In genomic region chr7:27143950-27144798, GRCh38 we compare ENCODE assay signal across 13 cellular contexts. TPM values are rescaled to one million over a fixed set of nuclear protein-coding genes. Genes with fewer than 3 reads are reported as not detected.
DNase-seq lines count a peak whose midpoint lies in the region; ATAC-seq, FAIRE-seq and TF ChIP-seq lines count a peak whose summit lies in the region.
"Had no signal": no experiment of that assay in that cellular context is flagged by ENCODE, and none has a peak within 500 bp of the region (broad histone marks: within the 10 kb centered on the region; RNA-seq: fewer than 3 reads in every experiment).

No MANE protein-coding gene starts in this region.

- CTCF ChIA-PET in HepG2 (lab: Yijun Ruan, JAX; ENCODE audit: low intra/inter-chr PET ratio, low total read pairs): interaction anchor here (1.3 to 1.8 kb wide), 3 partner anchors 291 to 458 kb away, joined by 4 to 14 read pairs (median 9); no protein-coding TSS in a partner anchor

- no peaks in the 10 kb centered on the region for H3K27me3 ChIP-seq in HepG2 (ENCODE audit: control insufficient read depth in 1 of 2, insufficient read depth in 2 of 2, low read length in 2 of 2)
- H3K27me3 ChIP-seq in right lobe of liver: peaks cover 12 to 81% of the 10 kb centered on the region in 2 donors
- peaks cover 55% of the 10 kb centered on the region for H3K27me3 ChIP-seq in mucosa of stomach (ENCODE audit: control insufficient read depth, insufficient read depth, low read length)
- peaks cover 48% of the 10 kb centered on the region for H3K27me3 ChIP-seq in upper lobe of right lung
- H3K27me3 ChIP-seq: ovary had no signal

- H3K4me2 ChIP-seq in HepG2 (ENCODE audit: low read depth, low read length): no peak overlapping the region

- in situ Hi-C loops in HepG2 (cut with HindIII; ENCODE audit: extremely low pct_ligation_motif_present, low pct_unique_long_range_greater_than_20kb): no loop called here

- H3K4me1 Mint-ChIP-seq in activated T-helper 2 cell treated with anti-CD3 and anti-CD28 coated beads, Interferon-gamma antibody, Interleukin-2, Interleukin-4, amounts not matched to agents 10 μg/mL and 5 μg/mL and 100 μg/mL, durations not matched to agents 14 hours and 24 hours and 36 hours (ENCODE audit: low read depth): peaks cover 2% of the 10 kb centered on the region

- H3K9me3 Mint-ChIP-seq in activated T-helper 2 cell treated with anti-CD3 and anti-CD28 coated beads, Interferon-gamma antibody, Interleukin-2, Interleukin-4, amounts not matched to agents 10 μg/mL and 5 μg/mL and 100 μg/mL, durations not matched to agents 14 hours and 24 hours and 36 hours: no peaks in the 10 kb centered on the region

- intact Hi-C loops in HepG2 (cut with micrococcal nuclease; ENCODE audit: unreplicated experiment) (loop anchor here (5.0 kb wide), 1 partner anchor 767 kb away; no protein-coding TSS in a partner anchor), right lobe of liver (cut with DNase I) (no loop called here), upper lobe of right lung (cut with DNase I) (loop anchor here (5.0 kb wide), 1 partner anchor 47 kb away; the partner anchor contains the start of gene HOXA1)
- intact Hi-C loops in activated T-helper 2 cell treated with anti-CD3 and anti-CD28 coated beads, Interferon-gamma antibody, Interleukin-2, Interleukin-4, amounts not matched to agents 10 μg/mL and 5 μg/mL and 100 μg/mL, durations not matched to agents 14 hours and 24 hours and 36 hours (cut with micrococcal nuclease): no loop called here

- no peak for DNase-seq in HepG2 (ENCODE audit: low spot score)
- DNase-seq in right lobe of liver: no peak
- DNase-seq in coronary artery (ENCODE audit: low spot score): peak; percentile 55
- no peak for DNase-seq in upper lobe of right lung
- DNase-seq in NCI-H1048 (lab: John Stamatoyannopoulos, UW): no peak
- DNase-seq in activated T-helper 2 cell treated with anti-CD3 and anti-CD28 coated beads, Interferon-gamma antibody, Interleukin-2, Interleukin-4, amounts not matched to agents 10 μg/mL and 5 μg/mL and 100 μg/mL, durations not matched to agents 14 hours and 24 hours and 36 hours (ENCODE audit: low spot score): no peak
- DNase-seq in NCI-H82 treated with DMSO at 0.1 percent for 48 hours (lab: John Stamatoyannopoulos, UW; ENCODE audit: unreplicated experiment): no peak
- DNase-seq: activated CD4-positive, alpha-beta T cell treated with anti-CD3 and anti-CD28 coated beads for 48 hours; effector CD8-positive, alpha-beta T cell had no signal

- no peak overlapping the region for H3K27ac ChIP-seq in HepG2 (ENCODE audit: extremely low read length, insufficient read depth, low read length)
- H3K27ac ChIP-seq in right lobe of liver: no peak overlapping the region
- no peak overlapping the region for H3K27ac ChIP-seq in coronary artery
- peak overlapping the region; percentile 88 for H3K27ac ChIP-seq in upper lobe of right lung
- H3K27ac ChIP-seq: ovary had no signal

- 77% methylated on average over 32 of the region's 40 CpGs for whole genome bisulfite sequencing in HepG2 (ENCODE audit: low lambda C conversion rate)
- 36% methylated on average over 32 of the region's 40 CpGs for whole genome bisulfite sequencing in right lobe of liver (ENCODE audit: insufficient coverage, low coverage, low lambda C conversion rate, missing lambda C conversion rate)

- peaks cover 29% of the 10 kb centered on the region for H3K27me3 Mint-ChIP-seq in activated T-helper 2 cell treated with anti-CD3 and anti-CD28 coated beads, Interferon-gamma antibody, Interleukin-2, Interleukin-4, amounts not matched to agents 10 μg/mL and 5 μg/mL and 100 μg/mL, durations not matched to agents 14 hours and 24 hours and 36 hours (ENCODE audit: low read depth)

- H3K4me3 ChIP-seq in HepG2 (replicated peaks in 1 of 3; ENCODE audit: insufficient read depth in 1 of 3, low read depth in 2 of 3, low read length in 3 of 3): no peak overlapping the region
- no peak overlapping the region for H3K4me3 ChIP-seq in right lobe of liver
- peak overlapping the region; percentile 67 for H3K4me3 ChIP-seq in coronary artery
- H3K4me3 ChIP-seq in mucosa of stomach (ENCODE audit: low read length): peak overlapping the region; percentile 78
- peak overlapping the region; percentile 70 for H3K4me3 ChIP-seq in upper lobe of right lung

- no peaks in the 10 kb centered on the region for H3K36me3 Mint-ChIP-seq in activated T-helper 2 cell treated with anti-CD3 and anti-CD28 coated beads, Interferon-gamma antibody, Interleukin-2, Interleukin-4, amounts not matched to agents 10 μg/mL and 5 μg/mL and 100 μg/mL, durations not matched to agents 14 hours and 24 hours and 36 hours (ENCODE audit: low read depth)
- H3K36me3 Mint-ChIP-seq: activated naive CD8-positive, alpha-beta T cell had no signal

- H3K4me1 ChIP-seq in HepG2 (ENCODE audit: insufficient read depth, low read length) (peaks cover 21% of the 10 kb centered on the region), right lobe of liver (no peaks in the 10 kb centered on the region), mucosa of stomach (ENCODE audit: control insufficient read depth, insufficient read depth, low read length) (peaks cover 18% of the 10 kb centered on the region), upper lobe of right lung (peaks cover 4% of the 10 kb centered on the region)

- H2AFZ ChIP-seq in HepG2 (ENCODE audit: low read length): no peak overlapping the region

- TF ChIP-seq POLR2A in HepG2 (IDR thresholded peaks at IDR 0.05; ENCODE audit: insufficient read depth in 1 of 2, low read depth in 2 of 2, low read length in 2 of 2) (no peak), right lobe of liver (IDR thresholded peaks at IDR 0.05) (no peak)

- peaks cover 2% of the 10 kb centered on the region for H3K79me2 ChIP-seq in HepG2 (ENCODE audit: insufficient read depth, low read length)

- TF ChIP-seq EP300 in HepG2 (IDR thresholded peaks at IDR 0.05; ENCODE audit: low read depth in 2 of 2, low read length in 2 of 2): no peak
- TF ChIP-seq EP300 in HepG2 (CRISPR knock-in tag; IDR thresholded peaks at IDR 0.05; ENCODE audit: borderline replicate concordance): no peak

- no peaks in the 10 kb centered on the region; a peak in 2 of 5 replicates for H3K36me3 ChIP-seq in HepG2 (replicated peaks in 1 of 2; ENCODE audit: control insufficient read depth in 1 of 2, insufficient read depth in 2 of 2, low read length in 2 of 2)
- H3K36me3 ChIP-seq in right lobe of liver: no peaks in the 10 kb centered on the region
- H3K36me3 ChIP-seq in mucosa of stomach (ENCODE audit: control insufficient read depth, insufficient read depth, low read length): no peaks in the 10 kb centered on the region
- no peaks in the 10 kb centered on the region for H3K36me3 ChIP-seq in upper lobe of right lung
- H3K36me3 ChIP-seq: ovary had no signal

- no peak for FAIRE-seq in HepG2 (lab: Jason Lieb, UNC)

- H4K20me1 ChIP-seq in HepG2 (ENCODE audit: insufficient read depth, low read length): no peaks in the 10 kb centered on the region

- H3K27ac Mint-ChIP-seq in activated T-helper 2 cell treated with anti-CD3 and anti-CD28 coated beads, Interferon-gamma antibody, Interleukin-2, Interleukin-4, amounts not matched to agents 10 μg/mL and 5 μg/mL and 100 μg/mL, durations not matched to agents 14 hours and 24 hours and 36 hours: no peak overlapping the region
- H3K27ac Mint-ChIP-seq: activated naive CD8-positive, alpha-beta T cell had no signal

- no peaks in the 10 kb centered on the region for H3K9me3 ChIP-seq in HepG2 (ENCODE audit: low read length)
- H3K9me3 ChIP-seq in right lobe of liver: no peaks in the 10 kb centered on the region
- H3K9me3 ChIP-seq in mucosa of stomach (ENCODE audit: control insufficient read depth, low read length): no peaks in the 10 kb centered on the region
- H3K9me3 ChIP-seq in upper lobe of right lung: no peaks in the 10 kb centered on the region

- H3K4me3 Mint-ChIP-seq in activated T-helper 2 cell treated with anti-CD3 and anti-CD28 coated beads, Interferon-gamma antibody, Interleukin-2, Interleukin-4, amounts not matched to agents 10 μg/mL and 5 μg/mL and 100 μg/mL, durations not matched to agents 14 hours and 24 hours and 36 hours (ENCODE audit: low read depth): no peak overlapping the region
- H3K4me3 Mint-ChIP-seq: activated naive CD8-positive, alpha-beta T cell had no signal

- POLR2A ChIA-PET in HepG2 (lab: Yijun Ruan, JAX): interaction anchor here (1.0 to 1.3 kb wide), 3 partner anchors 13 to 48 kb away, joined by 3 to 4 read pairs (median 4); partner anchors contain the start of gene HOXA4

- H3K9ac ChIP-seq in HepG2 (ENCODE audit: insufficient read depth, low read depth, low read length) (no peak overlapping the region), mucosa of stomach (ENCODE audit: low read length) (no peak overlapping the region)

- TF ChIP-seq CTCF in HepG2 (CRISPR knock-in tag; IDR thresholded peaks at IDR 0.05) (no peak), right lobe of liver (IDR thresholded peaks at IDR 0.05) (peak in 1 of 4 donors; percentile 49), coronary artery (IDR thresholded peaks at IDR 0.05) (no peak), upper lobe of right lung (IDR thresholded peaks at IDR 0.05) (no peak)

- no peak for TF ChIP-seq RAD21 in HepG2 (CRISPR knock-in tag; IDR thresholded peaks at IDR 0.05)

- no TSS peak for BruUV-seq in HepG2 (replicated peaks; lab: Mats Ljungman, UMichigan)

- ATAC-seq in HepG2 (no peak), right lobe of liver (no peak), upper lobe of right lung (no peak)

RNA-seq across cellular contexts. Expression of gene HOXA5, which starts 0.7 kb away (rescaled TPM):
- total RNA-seq in HepG2 (2016; rRNA removed; fragmentation: Illumina TruSeq; extraction: Trizol): 3.2 and 3.9 TPM in 2 replicates
- total RNA-seq in HepG2 (2016; cell fraction: cytosol; rRNA removed; fragmentation: Illumina TruSeq; extraction: Trizol; ENCODE audit: low read depth): 0.71 and 0.97 TPM in 2 replicates
- total RNA-seq in HepG2 (2016; cell fraction: insoluble cytoplasmic fraction; rRNA removed; fragmentation: Illumina TruSeq; extraction: Trizol): 3.0 TPM in 2 replicates
- 2.1 and 3.2 TPM in 2 replicates for total RNA-seq in HepG2 (2016; cell fraction: membrane; rRNA removed; fragmentation: Illumina TruSeq; extraction: Trizol)
- 2.1 and 4.1 TPM in 2 replicates for total RNA-seq in HepG2 (2016; cell fraction: nucleus; rRNA removed; fragmentation: Illumina TruSeq; extraction: Trizol)
- polyA plus RNA-seq in HepG2 (2011; rRNA removed): 3.6 and 4.0 TPM in 2 replicates
- 2.0 TPM in 2 replicates for polyA plus RNA-seq in HepG2 (2011; cell fraction: cytosol; rRNA removed)
- 4.0 and 4.1 TPM in 2 replicates for polyA plus RNA-seq in HepG2 (2011; cell fraction: nucleus; rRNA removed)
- 2.3 TPM in 2 replicates for polyA plus RNA-seq in HepG2 (2012)
- polyA plus RNA-seq in HepG2 (2016; cell fraction: cytosol; fragmentation: Illumina TruSeq; extraction: Trizol; ENCODE audit: low read depth): 0.70 and 1.1 TPM in 2 replicates
- 4.1 and 4.3 TPM in 2 replicates for polyA plus RNA-seq in HepG2 (2016; cell fraction: insoluble cytoplasmic fraction; fragmentation: Illumina TruSeq; extraction: Trizol; ENCODE audit: low read depth)
- polyA plus RNA-seq in HepG2 (2016; cell fraction: membrane; fragmentation: Illumina TruSeq; extraction: Trizol; ENCODE audit: low read depth): 2.2 and 2.8 TPM in 2 replicates
- 6.4 and 8.6 TPM in 2 replicates for polyA plus RNA-seq in HepG2 (2016; cell fraction: nucleus; fragmentation: Illumina TruSeq; extraction: Trizol; ENCODE audit: insufficient read depth, low read depth)
- polyA minus RNA-seq in HepG2 (2011; rRNA and poly(A)+ RNA removed; ENCODE audit: low replicate concordance): 0.98 and 2.8 TPM in 2 replicates
- 1.1 and 2.2 TPM in 2 replicates for polyA minus RNA-seq in HepG2 (2011; cell fraction: cytosol; rRNA and poly(A)+ RNA removed)
- 2.7 and 3.4 TPM in 2 replicates for polyA minus RNA-seq in HepG2 (2011; cell fraction: nucleus; rRNA and poly(A)+ RNA removed)
- total RNA-seq in right lobe of liver: 1 to 10 TPM in 2 of 6 experiments, under 1 TPM in 4; 0.18 to 1.5 (median 0.65) TPM
- 16.0 TPM for total RNA-seq in upper lobe of right lung
- total RNA-seq in activated T-helper 2 cell treated with anti-CD3 and anti-CD28 coated beads, Interferon-gamma antibody, Interleukin-2, Interleukin-4, amounts not matched to agents 10 μg/mL and 5 μg/mL and 100 μg/mL, durations not matched to agents 14 hours and 24 hours and 36 hours: not detected in 2 replicates

RNA-seq across cellular contexts. Expression of gene HOXA6, which starts 3.4 kb away (rescaled TPM):
- 0.95 and 1.3 TPM in 2 replicates for total RNA-seq in HepG2 (2016; rRNA removed; fragmentation: Illumina TruSeq; extraction: Trizol)
- 0.71 TPM in 1 of 2 replicates, not detected in the other for total RNA-seq in HepG2 (2016; cell fraction: cytosol; rRNA removed; fragmentation: Illumina TruSeq; extraction: Trizol; ENCODE audit: low read depth)
- 0.79 and 1.2 TPM in 2 replicates for total RNA-seq in HepG2 (2016; cell fraction: insoluble cytoplasmic fraction; rRNA removed; fragmentation: Illumina TruSeq; extraction: Trizol)
- total RNA-seq in HepG2 (2016; cell fraction: membrane; rRNA removed; fragmentation: Illumina TruSeq; extraction: Trizol): 0.41 and 0.65 TPM in 2 replicates
- total RNA-seq in HepG2 (2016; cell fraction: nucleus; rRNA removed; fragmentation: Illumina TruSeq; extraction: Trizol): 1.1 and 3.7 TPM in 2 replicates
- polyA plus RNA-seq in HepG2 (2011; rRNA removed): 0.68 and 1.5 TPM in 2 replicates
- polyA plus RNA-seq in HepG2 (2011; cell fraction: cytosol; rRNA removed): 0.38 and 0.74 TPM in 2 replicates
- polyA plus RNA-seq in HepG2 (2011; cell fraction: nucleus; rRNA removed): 4.3 and 4.7 TPM in 2 replicates
- polyA plus RNA-seq in HepG2 (2012): 0.47 and 0.68 TPM in 2 replicates
- polyA plus RNA-seq in HepG2 (2016; cell fraction: cytosol; fragmentation: Illumina TruSeq; extraction: Trizol; ENCODE audit: low read depth): 0.18 TPM in 1 of 2 replicates, not detected in the other
- 0.94 and 0.99 TPM in 2 replicates for polyA plus RNA-seq in HepG2 (2016; cell fraction: insoluble cytoplasmic fraction; fragmentation: Illumina TruSeq; extraction: Trizol; ENCODE audit: low read depth)
- polyA plus RNA-seq in HepG2 (2016; cell fraction: membrane; fragmentation: Illumina TruSeq; extraction: Trizol; ENCODE audit: low read depth): 0.22 TPM in 1 of 2 replicates, not detected in the other
- polyA plus RNA-seq in HepG2 (2016; cell fraction: nucleus; fragmentation: Illumina TruSeq; extraction: Trizol; ENCODE audit: insufficient read depth, low read depth): 3.5 and 4.1 TPM in 2 replicates
- polyA minus RNA-seq in HepG2 (2011; rRNA and poly(A)+ RNA removed; ENCODE audit: low replicate concordance): 1.2 and 2.5 TPM in 2 replicates
- polyA minus RNA-seq in HepG2 (2011; cell fraction: cytosol; rRNA and poly(A)+ RNA removed): 0.79 TPM in 1 of 2 replicates, not detected in the other
- 2.1 and 3.0 TPM in 2 replicates for polyA minus RNA-seq in HepG2 (2011; cell fraction: nucleus; rRNA and poly(A)+ RNA removed)
- total RNA-seq in right lobe of liver: not detected
- 6.5 TPM for total RNA-seq in upper lobe of right lung
- total RNA-seq in activated T-helper 2 cell treated with anti-CD3 and anti-CD28 coated beads, Interferon-gamma antibody, Interleukin-2, Interleukin-4, amounts not matched to agents 10 μg/mL and 5 μg/mL and 100 μg/mL, durations not matched to agents 14 hours and 24 hours and 36 hours: not detected in 2 replicates

RNA-seq across cellular contexts. Expression of gene HOXA3, which starts 8.2 kb away (rescaled TPM):
- total RNA-seq in HepG2 (2016; rRNA removed; fragmentation: Illumina TruSeq; extraction: Trizol) (2.1 and 2.9 TPM in 2 replicates), right lobe of liver (under 1 TPM in 4 of 6 experiments, not detected in 2; 0.17 to 0.26 (median 0.25) TPM), upper lobe of right lung (8.7 TPM)
- 0.51 and 0.71 TPM in 2 replicates for total RNA-seq in HepG2 (2016; cell fraction: cytosol; rRNA removed; fragmentation: Illumina TruSeq; extraction: Trizol; ENCODE audit: low read depth)
- total RNA-seq in HepG2 (2016; cell fraction: insoluble cytoplasmic fraction; rRNA removed; fragmentation: Illumina TruSeq; extraction: Trizol): 1.7 and 2.6 TPM in 2 replicates
- total RNA-seq in HepG2 (2016; cell fraction: membrane; rRNA removed; fragmentation: Illumina TruSeq; extraction: Trizol): 1.6 and 1.9 TPM in 2 replicates
- 3.5 and 4.8 TPM in 2 replicates for total RNA-seq in HepG2 (2016; cell fraction: nucleus; rRNA removed; fragmentation: Illumina TruSeq; extraction: Trizol)
- polyA plus RNA-seq in HepG2 (2011; rRNA removed): 4.3 and 4.6 TPM in 2 replicates
- polyA plus RNA-seq in HepG2 (2011; cell fraction: cytosol; rRNA removed): 1.3 and 1.5 TPM in 2 replicates
- polyA plus RNA-seq in HepG2 (2011; cell fraction: nucleus; rRNA removed): 12.3 and 16.6 TPM in 2 replicates
- polyA plus RNA-seq in HepG2 (2012): 3.8 and 6.3 TPM in 2 replicates
- polyA plus RNA-seq in HepG2 (2016; cell fraction: cytosol; fragmentation: Illumina TruSeq; extraction: Trizol; ENCODE audit: low read depth): 0.74 and 0.97 TPM in 2 replicates
- 4.9 and 6.7 TPM in 2 replicates for polyA plus RNA-seq in HepG2 (2016; cell fraction: insoluble cytoplasmic fraction; fragmentation: Illumina TruSeq; extraction: Trizol; ENCODE audit: low read depth)
- polyA plus RNA-seq in HepG2 (2016; cell fraction: membrane; fragmentation: Illumina TruSeq; extraction: Trizol; ENCODE audit: low read depth): 3.4 TPM in 2 replicates
- polyA plus RNA-seq in HepG2 (2016; cell fraction: nucleus; fragmentation: Illumina TruSeq; extraction: Trizol; ENCODE audit: insufficient read depth, low read depth): 26.3 and 26.9 TPM in 2 replicates
- polyA minus RNA-seq in HepG2 (2011; rRNA and poly(A)+ RNA removed; ENCODE audit: low replicate concordance): 1.7 TPM in 1 of 2 replicates, not detected in the other
- 0.88 and 1.1 TPM in 2 replicates for polyA minus RNA-seq in HepG2 (2011; cell fraction: cytosol; rRNA and poly(A)+ RNA removed)
- 2.2 and 4.6 TPM in 2 replicates for polyA minus RNA-seq in HepG2 (2011; cell fraction: nucleus; rRNA and poly(A)+ RNA removed)
- total RNA-seq in activated T-helper 2 cell treated with anti-CD3 and anti-CD28 coated beads, Interferon-gamma antibody, Interleukin-2, Interleukin-4, amounts not matched to agents 10 μg/mL and 5 μg/mL and 100 μg/mL, durations not matched to agents 14 hours and 24 hours and 36 hours: not detected in 2 replicates

RNA-seq across cellular contexts. Expression of gene HOXA7, which starts 12.3 kb away (rescaled TPM):
- total RNA-seq in HepG2 (2016; rRNA removed; fragmentation: Illumina TruSeq; extraction: Trizol): not detected in 2 replicates
- not detected in 2 replicates for total RNA-seq in HepG2 (2016; cell fraction: cytosol; rRNA removed; fragmentation: Illumina TruSeq; extraction: Trizol; ENCODE audit: low read depth)
- total RNA-seq in HepG2 (2016; cell fraction: insoluble cytoplasmic fraction; rRNA removed; fragmentation: Illumina TruSeq; extraction: Trizol): not detected in 2 replicates
- 0.07 and 0.15 TPM in 2 replicates for total RNA-seq in HepG2 (2016; cell fraction: membrane; rRNA removed; fragmentation: Illumina TruSeq; extraction: Trizol)
- not detected in 2 replicates for total RNA-seq in HepG2 (2016; cell fraction: nucleus; rRNA removed; fragmentation: Illumina TruSeq; extraction: Trizol)
- polyA plus RNA-seq in HepG2 (2011; rRNA removed): 0.05 and 0.10 TPM in 2 replicates
- polyA plus RNA-seq in HepG2 (2011; cell fraction: cytosol; rRNA removed): 0.07 and 0.13 TPM in 2 replicates
- polyA plus RNA-seq in HepG2 (2011; cell fraction: nucleus; rRNA removed): 0.08 TPM in 1 of 2 replicates, not detected in the other
- 0.32 TPM in 1 of 2 replicates, not detected in the other for polyA plus RNA-seq in HepG2 (2012)
- polyA plus RNA-seq in HepG2 (2016; cell fraction: cytosol; fragmentation: Illumina TruSeq; extraction: Trizol; ENCODE audit: low read depth): 0.10 TPM in 1 of 2 replicates, not detected in the other
- 0.22 and 0.31 TPM in 2 replicates for polyA plus RNA-seq in HepG2 (2016; cell fraction: insoluble cytoplasmic fraction; fragmentation: Illumina TruSeq; extraction: Trizol; ENCODE audit: low read depth)
- polyA plus RNA-seq in HepG2 (2016; cell fraction: membrane; fragmentation: Illumina TruSeq; extraction: Trizol; ENCODE audit: low read depth): 0.26 and 0.30 TPM in 2 replicates
- polyA plus RNA-seq in HepG2 (2016; cell fraction: nucleus; fragmentation: Illumina TruSeq; extraction: Trizol; ENCODE audit: insufficient read depth, low read depth): not detected in 2 replicates
- polyA minus RNA-seq in HepG2 (2011; rRNA and poly(A)+ RNA removed; ENCODE audit: low replicate concordance): 0.08 and 3.8 TPM in 2 replicates
- polyA minus RNA-seq in HepG2 (2011; cell fraction: cytosol; rRNA and poly(A)+ RNA removed): 0.30 and 1.1 TPM in 2 replicates
- not detected in 2 replicates for polyA minus RNA-seq in HepG2 (2011; cell fraction: nucleus; rRNA and poly(A)+ RNA removed)
- not detected for total RNA-seq in right lobe of liver
- 2.9 TPM for total RNA-seq in upper lobe of right lung
- not detected in 2 replicates for total RNA-seq in activated T-helper 2 cell treated with anti-CD3 and anti-CD28 coated beads, Interferon-gamma antibody, Interleukin-2, Interleukin-4, amounts not matched to agents 10 μg/mL and 5 μg/mL and 100 μg/mL, durations not matched to agents 14 hours and 24 hours and 36 hours
- total RNA-seq: SK-MEL-5 had no signal

RNA-seq across cellular contexts. Expression of gene HOXA4, which starts 13.6 kb away (rescaled TPM):
- total RNA-seq in HepG2 (2016; rRNA removed; fragmentation: Illumina TruSeq; extraction: Trizol) (1.8 and 2.4 TPM in 2 replicates), right lobe of liver (1 to 10 TPM in 1 of 6 experiments, under 1 TPM in 4, not detected in 1; 0.55 to 1.6 (median 0.75) TPM), upper lobe of right lung (7.1 TPM)
- total RNA-seq in HepG2 (2016; cell fraction: cytosol; rRNA removed; fragmentation: Illumina TruSeq; extraction: Trizol; ENCODE audit: low read depth): 2.0 and 2.2 TPM in 2 replicates
- total RNA-seq in HepG2 (2016; cell fraction: insoluble cytoplasmic fraction; rRNA removed; fragmentation: Illumina TruSeq; extraction: Trizol): 1.0 and 2.0 TPM in 2 replicates
- total RNA-seq in HepG2 (2016; cell fraction: membrane; rRNA removed; fragmentation: Illumina TruSeq; extraction: Trizol): 2.9 and 3.2 TPM in 2 replicates
- 0.53 and 1.8 TPM in 2 replicates for total RNA-seq in HepG2 (2016; cell fraction: nucleus; rRNA removed; fragmentation: Illumina TruSeq; extraction: Trizol)
- polyA plus RNA-seq in HepG2 (2011; rRNA removed): 4.3 and 5.4 TPM in 2 replicates
- 4.7 and 6.2 TPM in 2 replicates for polyA plus RNA-seq in HepG2 (2011; cell fraction: cytosol; rRNA removed)
- 5.3 and 5.5 TPM in 2 replicates for polyA plus RNA-seq in HepG2 (2011; cell fraction: nucleus; rRNA removed)
- polyA plus RNA-seq in HepG2 (2012): 5.2 and 7.3 TPM in 2 replicates
- 7.9 and 8.8 TPM in 2 replicates for polyA plus RNA-seq in HepG2 (2016; cell fraction: cytosol; fragmentation: Illumina TruSeq; extraction: Trizol; ENCODE audit: low read depth)
- polyA plus RNA-seq in HepG2 (2016; cell fraction: insoluble cytoplasmic fraction; fragmentation: Illumina TruSeq; extraction: Trizol; ENCODE audit: low read depth): 7.2 and 9.1 TPM in 2 replicates
- polyA plus RNA-seq in HepG2 (2016; cell fraction: membrane; fragmentation: Illumina TruSeq; extraction: Trizol; ENCODE audit: low read depth): 10.6 and 13.1 TPM in 2 replicates
- 9.4 and 10.8 TPM in 2 replicates for polyA plus RNA-seq in HepG2 (2016; cell fraction: nucleus; fragmentation: Illumina TruSeq; extraction: Trizol; ENCODE audit: insufficient read depth, low read depth)
- polyA minus RNA-seq in HepG2 (2011; rRNA and poly(A)+ RNA removed; ENCODE audit: low replicate concordance): 0.56 and 2.4 TPM in 2 replicates
- 1.7 and 2.3 TPM in 2 replicates for polyA minus RNA-seq in HepG2 (2011; cell fraction: cytosol; rRNA and poly(A)+ RNA removed)
- 1.4 and 2.7 TPM in 2 replicates for polyA minus RNA-seq in HepG2 (2011; cell fraction: nucleus; rRNA and poly(A)+ RNA removed)
- total RNA-seq in activated T-helper 2 cell treated with anti-CD3 and anti-CD28 coated beads, Interferon-gamma antibody, Interleukin-2, Interleukin-4, amounts not matched to agents 10 μg/mL and 5 μg/mL and 100 μg/mL, durations not matched to agents 14 hours and 24 hours and 36 hours: not detected in 2 replicates

Comparison
In these comparisons a context has a peak if more than half of its experiments do, and no peak if none do; other contexts are left out.
1. intact Hi-C loops: an anchor here in HepG2 (5.0 kb wide) and upper lobe of right lung (5.0 kb wide); none called in right lobe of liver and activated T-helper 2 cell treated with anti-CD3 and anti-CD28 coated beads, Interferon-gamma antibody, Interleukin-2, Interleukin-4, amounts not matched to agents 10 μg/mL and 5 μg/mL and 100 μg/mL, durations not matched to agents 14 hours and 24 hours and 36 hours.
2. H3K4me3 ChIP-seq: peak in coronary artery (single experiment), mucosa of stomach (single experiment) and upper lobe of right lung (single experiment); none in HepG2 (0 of 3) and right lobe of liver (0 of 3).